8 cellular contexts compared by ENCODE assay signal in genomic region chr9:129080608-129081387, GRCh38. TPM values are rescaled to one million over a fixed set of nuclear protein-coding genes. Genes with fewer than 3 reads are reported as not detected.
DNase-seq lines count a peak whose midpoint lies in the region; ATAC-seq, FAIRE-seq and TF ChIP-seq lines count a peak whose summit lies in the region.

TSS of gene DOLPP1 (plus strand) at chr9:129081111. CDS start at chr9:129081132, 21 bp downstream.

- ATAC-seq in HG03432 (IDR thresholded peaks at IDR 0.05; ENCODE audit: unreplicated experiment) = peak; percentile 92

- peaks cover 14% of the 10 kb centered on the region for H3K4me1 ChIP-seq in keratinocyte (ENCODE audit: control insufficient read depth, extremely low read depth, insufficient read depth, low read length)

- H3K9me1 ChIP-seq in keratinocyte (ENCODE audit: control insufficient read depth, extremely low read depth, insufficient read depth, low read length) = no peaks in the 10 kb centered on the region

- H3K9me3 ChIP-seq in keratinocyte (ENCODE audit: control insufficient read depth, low read depth, low read length) = no peaks in the 10 kb centered on the region

- TF ChIP-seq POLR2A in GM19099 (IDR thresholded peaks at IDR 0.05; ENCODE audit: extremely low read depth, insufficient read length, low read depth) = peak; percentile 86

- H3K4me2 ChIP-seq in keratinocyte (ENCODE audit: control insufficient read depth, extremely low read depth, insufficient read depth, low read depth, low read length) = peak within 1 kb of the TSS; percentile 89

- no peaks in the 10 kb centered on the region for H4K20me1 ChIP-seq in keratinocyte (ENCODE audit: control insufficient read depth, extremely low read depth, insufficient read depth, low read length)

- peak within 1 kb of the TSS; percentile 88 for H3K9ac ChIP-seq in keratinocyte (ENCODE audit: control insufficient read depth, extremely low read depth, insufficient read depth, low read length)

- H3K4me3 Mint-ChIP-seq in chondrocyte (ENCODE audit: unreplicated experiment) = peak within 1 kb of the TSS; percentile 78

- no peaks in the 10 kb centered on the region for H3K9me3 Mint-ChIP-seq in chondrocyte (ENCODE audit: low read depth)

- H3K27ac Mint-ChIP-seq in chondrocyte (ENCODE audit: unreplicated experiment) = peak within 1 kb of the TSS; percentile 68

- peak within 1 kb of the TSS; percentile 79 to 95 (median 93) for H3K4me3 ChIP-seq in keratinocyte (ENCODE audit: control insufficient read depth in 2 of 3, extremely low read depth in 1 of 3, insufficient read depth in 2 of 3, low read depth in 1 of 3, low read length in 3 of 3)

- no peaks in the 10 kb centered on the region for H3K27me3 ChIP-seq in keratinocyte (ENCODE audit: control insufficient read depth, extremely low read depth, insufficient read depth, low read length)

- peak within 1 kb of the TSS; percentile 67 for H3K27ac ChIP-seq in keratinocyte (ENCODE audit: control insufficient read depth, insufficient read depth, low read length)

- H3K4me1 Mint-ChIP-seq in chondrocyte (ENCODE audit: low read depth) = peaks cover 18% of the 10 kb centered on the region

- TF ChIP-seq CTCF in chondrocyte (IDR thresholded peaks at IDR 0.05) (no peak), keratinocyte (optimal IDR thresholded peaks at IDR 0.05 in 1 of 3, IDR thresholded peaks at IDR 0.05 in 1 of 3, conservative IDR thresholded peaks at IDR 0.05 in 1 of 3; ENCODE audit: extremely low read depth in 1 of 3, insufficient read depth in 2 of 3, low read length in 3 of 3) (no peak)

- peak; percentile 85 for FAIRE-seq in keratinocyte (lab: Jason Lieb, UNC)

- H3K27me3 Mint-ChIP-seq in chondrocyte (ENCODE audit: low read depth) = no peaks in the 10 kb centered on the region

- peaks cover 5 to 8% of the 10 kb centered on the region in 2 experiments for H3K36me3 ChIP-seq in keratinocyte (ENCODE audit: control insufficient read depth in 2 of 2, extremely low read depth in 1 of 2, insufficient read depth in 2 of 2, low read length in 2 of 2)

- DNase-seq in AG20443 (ENCODE audit: low spot score) = peak; percentile 100
- peak; percentile 99 for DNase-seq in NCI-H510A (lab: John Stamatoyannopoulos, UW)
- DNase-seq in activated CD4-positive, alpha-beta T cell treated with anti-CD3 and anti-CD28 coated beads for 1 hour = peak; percentile 98
- peak; percentile 100 for DNase-seq in chondrocyte (ENCODE audit: low spot score)
- DNase-seq in keratinocyte (ENCODE audit: low read depth, low spot score) = peak; percentile 88
- DNase-seq in stimulated activated CD4-positive, alpha-beta T cell treated with anti-CD3 and anti-CD28 coated beads, Interleukin-15, amount 100 ng/mL, for 1 hour (ENCODE audit: low read depth in 1 of 2, low spot score in 1 of 2) = peak; percentile 96 to 98

- H3K79me2 ChIP-seq in keratinocyte (ENCODE audit: control insufficient read depth, insufficient read depth, low read length) = peaks cover 32% of the 10 kb centered on the region

- peak within 1 kb of the TSS; percentile 97 for H2AFZ ChIP-seq in keratinocyte (ENCODE audit: control insufficient read depth, low read length)

- dilution Hi-C loops in keratinocyte (cut with MboI; ENCODE audit: extremely low pct_ligation_motif_present, low sequenced_read_pairs) = no loop called here

- no peaks in the 10 kb centered on the region for H3K36me3 Mint-ChIP-seq in chondrocyte (ENCODE audit: low read depth)

RNA-seq across cellular contexts. Expression of gene DOLPP1, which starts in this region (rescaled TPM):
- 12.3 to 22.5 TPM (median 16.4 TPM) in 3 replicates for total RNA-seq in chondrocyte
- polyA plus RNA-seq in keratinocyte = 14.2 to 17.7 TPM (median 16.7 TPM) in 3 replicates
- 8.6 TPM for polyA plus RNA-seq in keratinocyte (2011; ENCODE audit: low read depth)
- 12.0 and 12.3 TPM in 2 replicates for polyA plus RNA-seq in keratinocyte (2011; cell fraction: cytosol; rRNA removed)
- 30.2 and 33.2 TPM in 2 replicates for polyA plus RNA-seq in keratinocyte (2011; cell fraction: nucleus; rRNA removed)
- 10.1 and 14.0 TPM in 2 replicates for polyA plus RNA-seq in keratinocyte (2012; ENCODE audit: low replicate concordance)
- 12.3 to 26.1 TPM (median 18.2 TPM) in 3 replicates for polyA minus RNA-seq in keratinocyte
- 13.0 TPM for polyA minus RNA-seq in keratinocyte (2011; cell fraction: cytosol; rRNA and poly(A)+ RNA removed)
- polyA minus RNA-seq in keratinocyte (2011; cell fraction: nucleus; rRNA and poly(A)+ RNA removed) = 10.4 and 13.4 TPM in 2 replicates

Comparison
In these comparisons a context has a peak if more than half of its experiments do, and no peak if none do; other contexts are left out.
1. Peak in every context shown above with its lines: DNase-seq, ATAC-seq, H3K4me3 ChIP-seq and H3K27ac ChIP-seq.